Comparison of ENCODE assay signal across 15 cellular contexts in the genomic region with DNA sequence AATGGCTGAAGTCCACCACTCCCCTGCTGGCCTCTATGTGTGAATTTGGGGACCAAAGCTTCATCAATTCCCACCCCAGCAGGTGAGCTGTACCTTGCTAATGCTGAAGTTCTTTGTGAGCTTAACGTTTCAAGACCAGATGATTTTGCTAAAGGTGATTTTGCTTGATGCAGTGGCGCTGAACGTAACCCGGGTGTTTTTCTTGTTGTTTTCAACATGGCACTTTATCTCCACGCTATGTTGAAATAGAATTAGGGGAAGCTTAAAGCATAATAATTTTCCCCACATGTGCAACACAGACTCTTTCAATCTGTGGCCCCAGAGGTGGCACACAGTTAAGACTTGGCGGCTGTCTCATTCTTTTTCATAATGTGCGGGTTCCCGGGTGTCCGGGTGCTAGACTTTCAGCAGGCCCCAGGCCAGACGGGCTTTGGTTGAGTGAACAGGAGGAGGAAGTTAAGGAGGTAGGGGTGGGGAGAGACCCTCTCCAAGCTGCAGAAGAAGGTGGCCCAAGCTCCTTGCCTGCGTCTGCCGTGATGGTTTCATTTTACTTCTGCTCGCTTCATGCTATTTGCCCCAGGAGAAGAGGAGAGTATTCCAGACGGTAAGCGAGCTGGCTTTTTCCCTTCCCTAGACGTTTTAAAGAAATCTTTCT. TPM values are rescaled to one million over a fixed set of nuclear protein-coding genes. Genes with fewer than 3 reads are reported as not detected.
DNase-seq lines count a peak whose midpoint lies in the region; ATAC-seq and TF ChIP-seq lines count a peak whose summit lies in the region.
"Had no signal": no experiment of that assay in that cellular context is flagged by ENCODE, and none has a peak within 500 bp of the region (broad histone marks: within the 10 kb centered on the region; RNA-seq: fewer than 3 reads in every experiment).

No MANE protein-coding gene starts in this region.

- H3K27me3 Mint-ChIP-seq in endodermal cell (ENCODE audit: insufficient read depth) (peaks cover 92% of the 10 kb centered on the region), nephron progenitor cell (ENCODE audit: low read depth, poor library complexity) (peaks cover 52% of the 10 kb centered on the region)

- TF ChIP-seq CTCF in AG10803 (conservative IDR thresholded peaks at IDR 0.05; ENCODE audit: low read length) (no peak), OCI-LY1 (IDR thresholded peaks at IDR 0.05; ENCODE audit: low read length) (no peak), endodermal cell (conservative IDR thresholded peaks at IDR 0.05) (no peak), nephron progenitor cell (IDR thresholded peaks at IDR 0.05) (no peak), lower lobe of right lung (IDR thresholded peaks at IDR 0.05) (no peak)

- no peak for ATAC-seq in lower lobe of right lung
- ATAC-seq: activated naive CD8-positive, alpha-beta T cell treated with anti-CD3 and anti-CD28 coated beads, Interleukin-2, amount 50 U/mL, for 24 hours had no signal

- H3K27me3 ChIP-seq in OCI-LY1 (ENCODE audit: insufficient read depth, low read length) (no peaks in the 10 kb centered on the region), endodermal cell (ENCODE audit: control insufficient read depth, insufficient read depth, low read length, poor library complexity, severe bottlenecking) (peaks cover 98% of the 10 kb centered on the region), lower lobe of right lung (ENCODE audit: low read depth) (peaks cover 100% of the 10 kb centered on the region)

- no peaks in the 10 kb centered on the region for H3K9me3 ChIP-seq in OCI-LY1 (ENCODE audit: low read length)
- H3K9me3 ChIP-seq in endodermal cell (ENCODE audit: control insufficient read depth, low read length) = no peaks in the 10 kb centered on the region
- H3K9me3 ChIP-seq in lower lobe of right lung = no peaks in the 10 kb centered on the region

- H3K9me3 Mint-ChIP-seq in endodermal cell = no peaks in the 10 kb centered on the region
- no peaks in the 10 kb centered on the region for H3K9me3 Mint-ChIP-seq in nephron progenitor cell
- H3K9me3 Mint-ChIP-seq: activated naive CD8-positive, alpha-beta T cell treated with anti-CD3 and anti-CD28 coated beads, Interleukin-2, amount 50 U/mL, for 24 hours had no signal

- H3K27ac ChIP-seq in OCI-LY1 (ENCODE audit: low read depth, low read length, poor library complexity, severe bottlenecking) (peak overlapping the region; percentile 91), endodermal cell (ENCODE audit: low read depth, low read length) (no peak overlapping the region), lower lobe of right lung (no peak overlapping the region)

- H3K4me3 ChIP-seq in AG10803 (ENCODE audit: low read length) (peak overlapping the region; percentile 53), OCI-LY1 (ENCODE audit: low read depth, low read length, poor library complexity, severe bottlenecking) (peak overlapping the region; percentile 65), endodermal cell (ENCODE audit: low read length) (no peak overlapping the region), lower lobe of right lung (no peak overlapping the region)

- H3K4me1 Mint-ChIP-seq in endodermal cell = peaks cover 19% of the 10 kb centered on the region
- peaks cover 60% of the 10 kb centered on the region for H3K4me1 Mint-ChIP-seq in nephron progenitor cell

- peaks cover 8% of the 10 kb centered on the region; the same call in 1 of the 2 replicates for H3K79me2 ChIP-seq in OCI-LY1 (ENCODE audit: insufficient read depth, low read length)

- H3K4me3 Mint-ChIP-seq in endodermal cell = peak overlapping the region; percentile 2
- H3K4me3 Mint-ChIP-seq in nephron progenitor cell = peak overlapping the region; percentile 95
- H3K4me3 Mint-ChIP-seq: activated naive CD8-positive, alpha-beta T cell treated with anti-CD3 and anti-CD28 coated beads, Interleukin-2, amount 50 U/mL, for 24 hours had no signal

- H3K9me2 ChIP-seq in OCI-LY1 (ENCODE audit: low read depth, low read length) = no peaks in the 10 kb centered on the region

- intact Hi-C loops in lower lobe of right lung (cut with DNase I) = no loop called here

- peak overlapping the region; percentile 53; the same call in 1 of the 2 replicates for H2AFZ ChIP-seq in OCI-LY1 (ENCODE audit: low read length)

- peak overlapping the region; percentile 70 for H3K4me2 ChIP-seq in OCI-LY1 (ENCODE audit: low read length)

- 0 out of 2 replicates have a peak, but pooled peaks cover 3% of the 10 kb centered on the region for H3F3A ChIP-seq in OCI-LY1 (ENCODE audit: insufficient read depth, low read length)

- H3K36me3 ChIP-seq in OCI-LY1 (ENCODE audit: insufficient read depth, low read length) (peaks cover 19% of the 10 kb centered on the region; the same call in 1 of the 2 replicates), endodermal cell (ENCODE audit: control insufficient read depth, insufficient read depth, low read length) (no peaks in the 10 kb centered on the region), lower lobe of right lung (no peaks in the 10 kb centered on the region)

- H3K9ac ChIP-seq in OCI-LY1 (ENCODE audit: low read length) (peak overlapping the region; percentile 77), endodermal cell (ENCODE audit: extremely low read depth, low read length, poor library complexity, severe bottlenecking) (no peak overlapping the region)

- H3K27ac Mint-ChIP-seq in endodermal cell (no peak overlapping the region), nephron progenitor cell (peak overlapping the region; percentile 89)
- H3K27ac Mint-ChIP-seq: activated naive CD8-positive, alpha-beta T cell treated with anti-CD3 and anti-CD28 coated beads, Interleukin-2, amount 50 U/mL, for 24 hours; CD4-positive, CD25-positive, alpha-beta regulatory T cell; naive B cell had no signal

- DNase-seq in AG10803 (ENCODE audit: low read depth) (no peak), endodermal cell (peak; percentile 71), nephron progenitor cell (peak; percentile 30), germinal center (ENCODE audit: low spot score) (no peak), NCI-H1694 treated with DMSO at 0.1 percent for 48 hours (lab: John Stamatoyannopoulos, UW) (no peak), lower lobe of right lung (no peak)
- DNase-seq in stimulated activated CD4-positive, alpha-beta T cell treated with anti-CD3 and anti-CD28 coated beads, Interleukin-2, amount 100 ng/mL, for 24 hours = no peak
- DNase-seq: activated naive CD8-positive, alpha-beta T cell treated with anti-CD3 and anti-CD28 coated beads, Interleukin-2, amount 50 U/mL, for 24 hours; CD4-positive, CD25-positive, alpha-beta regulatory T cell; MV-4-11; naive B cell; NCI-H510A; stimulated activated CD4-positive, alpha-beta T cell treated with anti-CD3 and anti-CD28 coated beads, Interleukin-15, amount 100 ng/mL, for 24 hours; stimulated activated CD8-positive, alpha-beta memory T cell treated with anti-CD3 and anti-CD28 coated beads, Interleukin-4, amount 100 ng/mL, for 48 hours had no signal

- H3K36me3 Mint-ChIP-seq in endodermal cell (ENCODE audit: low read depth) (no peaks in the 10 kb centered on the region), nephron progenitor cell (ENCODE audit: low read depth) (peaks cover 48% of the 10 kb centered on the region)
- H3K36me3 Mint-ChIP-seq: CD4-positive, CD25-positive, alpha-beta regulatory T cell; naive B cell had no signal

- WGBS in endodermal cell (ENCODE audit: insufficient coverage in 1 of 2, insufficient read length in 1 of 2), 2 experiments = 27 to 29% methylated on average over 10 to 16 of the region's 16 CpGs

- H3K4me1 ChIP-seq in OCI-LY1 (ENCODE audit: insufficient read depth, low read length, severe bottlenecking) (peaks cover 56% of the 10 kb centered on the region), endodermal cell (ENCODE audit: control insufficient read depth, insufficient read depth, low read length) (peaks cover 7% of the 10 kb centered on the region), lower lobe of right lung (peaks cover 8% of the 10 kb centered on the region)

- H4K20me1 ChIP-seq in OCI-LY1 (ENCODE audit: insufficient read depth, low read length) = no peaks in the 10 kb centered on the region

RNA-seq across cellular contexts. Expression of a gene that starts 4.0 kb away (rescaled TPM):
- total RNA-seq in endodermal cell = under 1 TPM in 1 of 2 donors, not detected in 1; 0.20 TPM
- 1.00 TPM for polyA plus RNA-seq in endodermal cell (2013, experiment 1 of 2)
- polyA plus RNA-seq in endodermal cell (2013, experiment 2 of 2) = 1.2 TPM
- 1.6 TPM for total RNA-seq in lower lobe of right lung
- total RNA-seq: CD4-positive, CD25-positive, alpha-beta regulatory T cell had no signal
- polyA plus RNA-seq: CD4-positive, CD25-positive, alpha-beta regulatory T cell had no signal

RNA-seq across cellular contexts. Expression of a gene that starts 7.7 kb away (rescaled TPM):
- total RNA-seq in endodermal cell (under 1 TPM in 1 of 2 donors, not detected in 1; 0.37 TPM), lower lobe of right lung (0.83 TPM)
- polyA plus RNA-seq in endodermal cell (2013, experiment 1 of 2) = 0.39 TPM
- 0.58 TPM for polyA plus RNA-seq in endodermal cell (2013, experiment 2 of 2)
- total RNA-seq: CD4-positive, CD25-positive, alpha-beta regulatory T cell had no signal
- polyA plus RNA-seq: CD4-positive, CD25-positive, alpha-beta regulatory T cell had no signal

RNA-seq across cellular contexts. Expression of a gene that starts 15.6 kb away (rescaled TPM):
- total RNA-seq in endodermal cell (10 to 100 TPM; 15.0 to 25.8 TPM), lower lobe of right lung (21.2 TPM)
- 24.2 TPM for polyA plus RNA-seq in endodermal cell (2013, experiment 1 of 2)
- polyA plus RNA-seq in endodermal cell (2013, experiment 2 of 2) = 22.7 TPM

Comparison
In these comparisons a context has a peak if more than half of its experiments do, and no peak if none do; other contexts are left out.
1. DNase-seq: peak in endodermal cell (single experiment) and nephron progenitor cell (single experiment); none in AG10803 (single experiment), germinal center (single experiment), stimulated activated CD4-positive, alpha-beta T cell treated with anti-CD3 and anti-CD28 coated beads, Interleukin-2, amount 100 ng/mL, for 24 hours (0 of 2), NCI-H1694 treated with DMSO at 0.1 percent for 48 hours (single experiment) and lower lobe of right lung (single experiment).
2. H3K4me3 ChIP-seq: peak in AG10803 (single experiment) and OCI-LY1 (single experiment); none in endodermal cell (single experiment) and lower lobe of right lung (single experiment).